ENCODE assay signal across 17 cellular contexts in genomic region chr14:33068626-33069025, GRCh38.
DNase-seq lines count a peak whose midpoint lies in the region; ATAC-seq and TF ChIP-seq lines count a peak whose summit lies in the region.
"Had no signal": no experiment of that assay in that cellular context is flagged by ENCODE, and none has a peak within 500 bp of the region (broad histone marks: within the 10 kb centered on the region; RNA-seq: fewer than 3 reads in every experiment).

No MANE protein-coding gene starts in this region.

- peak; percentile 30 for DNase-seq in H4 (ENCODE audit: low spot score)
- DNase-seq in SW480 (ENCODE audit: low spot score) = peak; percentile 86
- DNase-seq in islet precursor cell = peak; percentile 63
- DNase-seq in smooth muscle cell (lab: John Stamatoyannopoulos, UW; ENCODE audit: unreplicated experiment) = no peak
- DNase-seq in testis = no peak
- DNase-seq in foreskin keratinocyte = no peak
- DNase-seq: CD8-positive, alpha-beta T cell; DMS79 treated with DMSO at 0.1 percent for 48 hours; NCI-H1105 treated with DMSO at 0.1 percent for 48 hours; NCI-H1694; NCI-H2081 treated with DMSO at 0.1 percent for 48 hours; NCI-H446 treated with DMSO at 0.1 percent for 48 hours; Peyer's patch had no signal

- H3F3A ChIP-seq in smooth muscle cell (ENCODE audit: low read depth) = no peaks in the 10 kb centered on the region

- H3K27me3 ChIP-seq in smooth muscle cell (ENCODE audit: low read depth) (no peaks in the 10 kb centered on the region), testis (no peaks in the 10 kb centered on the region), foreskin keratinocyte (peaks cover 7% of the 10 kb centered on the region)
- H3K27me3 ChIP-seq: BLaER1, Peyer's patch had no signal

- H4K20me1 ChIP-seq in smooth muscle cell (ENCODE audit: low read depth) = no peaks in the 10 kb centered on the region
- H4K20me1 ChIP-seq: BLaER1 had no signal

- H3K36me3 ChIP-seq in smooth muscle cell (ENCODE audit: low read depth) = no peaks in the 10 kb centered on the region
- no peaks in the 10 kb centered on the region for H3K36me3 ChIP-seq in testis (ENCODE audit: low read depth, missing control alignments)
- H3K36me3 ChIP-seq: BLaER1, HAP-1, Peyer's patch had no signal

- TF ChIP-seq POLR2A in testis (IDR thresholded peaks at IDR 0.05) = no peak

- no peaks in the 10 kb centered on the region for H3K9me3 ChIP-seq in smooth muscle cell (replicated peaks; ENCODE audit: low read depth)
- H3K9me3 ChIP-seq in testis = no peaks in the 10 kb centered on the region
- H3K9me3 ChIP-seq: BLaER1, HAP-1, Peyer's patch had no signal

- peak overlapping the region; percentile 28 for H3K4me2 ChIP-seq in smooth muscle cell
- H3K4me2 ChIP-seq: BLaER1 had no signal

- no peaks in the 10 kb centered on the region for H3K79me2 ChIP-seq in smooth muscle cell (ENCODE audit: low read depth)

- H3K4me3 ChIP-seq in smooth muscle cell (no peak overlapping the region), testis (no peak overlapping the region)
- H3K4me3 ChIP-seq: BLaER1, HAP-1, Peyer's patch had no signal

- no peak overlapping the region for H2AFZ ChIP-seq in smooth muscle cell (ENCODE audit: low read depth)

- H3K9ac ChIP-seq in smooth muscle cell (ENCODE audit: low read depth) = no peak overlapping the region
- H3K9ac ChIP-seq: BLaER1 had no signal

- no peak for ATAC-seq in HG03175 (IDR thresholded peaks at IDR 0.05; ENCODE audit: unreplicated experiment)
- no peak for ATAC-seq in foreskin keratinocyte
- ATAC-seq: CD8-positive, alpha-beta T cell; Right ventricle myocardium inferior had no signal

- TF ChIP-seq CTCF in smooth muscle cell (IDR thresholded peaks at IDR 0.05; ENCODE audit: borderline replicate concordance, insufficient read depth, poor library complexity, severe bottlenecking) = no peak
- TF ChIP-seq CTCF in testis (IDR thresholded peaks at IDR 0.05) = no peak
- no peak for TF ChIP-seq CTCF in foreskin keratinocyte (conservative IDR thresholded peaks at IDR 0.05)

- intact Hi-C loops in testis (cut with DNase I; ENCODE audit: low total_unique reads) = no loop called here

- WGBS in smooth muscle cell (ENCODE audit: low lambda C conversion rate) = 79% methylated on average over 6 of the region's 6 CpGs
- 88 to 96% methylated on average over 6 of the region's 6 CpGs for WGBS in testis, 2 donors

- H3K27ac ChIP-seq in smooth muscle cell (ENCODE audit: low read depth) (peak overlapping the region; percentile 11), testis (no peak overlapping the region), foreskin keratinocyte (no peak overlapping the region)
- H3K27ac ChIP-seq: BLaER1, Peyer's patch had no signal

- peaks cover 6% of the 10 kb centered on the region for H3K4me1 ChIP-seq in smooth muscle cell (ENCODE audit: low read depth)
- no peaks in the 10 kb centered on the region for H3K4me1 ChIP-seq in testis
- no peaks in the 10 kb centered on the region for H3K4me1 ChIP-seq in foreskin keratinocyte
- H3K4me1 ChIP-seq: BLaER1, HAP-1, Peyer's patch had no signal

Comparison
In these comparisons a context has a peak if more than half of its experiments do, and no peak if none do; other contexts are left out.
1. DNase-seq: peak in H4 (single experiment), SW480 (single experiment) and islet precursor cell (single experiment); none in smooth muscle cell (single experiment), testis (single experiment) and foreskin keratinocyte (0 of 2).